Comparison of ENCODE assay signal across 25 cellular contexts in the genomic region with DNA sequence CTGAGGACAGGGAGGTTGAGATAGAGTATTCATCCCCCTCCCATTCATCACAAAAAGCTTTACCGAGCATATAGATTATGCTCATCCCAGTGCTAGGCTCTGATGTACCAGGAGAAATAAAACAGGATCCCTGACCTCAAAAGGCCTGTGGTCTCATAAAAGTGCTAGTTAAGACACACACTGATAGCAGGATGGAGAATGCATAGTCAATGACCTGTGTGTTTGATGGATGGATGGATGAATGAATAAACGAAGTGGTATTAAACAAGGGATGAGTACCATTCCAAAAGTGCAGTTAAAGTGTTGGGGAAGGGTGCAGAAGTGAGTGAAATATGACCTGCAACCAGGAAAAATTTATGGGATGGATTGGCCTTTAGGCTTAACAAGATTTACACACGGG.
A peak's percentile ranks its signal among the peaks of the same experiment; 100 is the strongest.
DNase-seq lines count a peak whose midpoint lies in the region; ATAC-seq, FAIRE-seq and TF ChIP-seq lines count a peak whose summit lies in the region.
"Had no signal": no experiment of that assay in that cellular context is flagged by ENCODE, and none has a peak within 500 bp of the region (broad histone marks: within the 10 kb centered on the region; RNA-seq: fewer than 3 reads in every experiment).

No MANE protein-coding gene starts in this region.

- H3K27me3 ChIP-seq in smooth muscle cell (ENCODE audit: low read depth) (no peaks in the 10 kb centered on the region), heart right ventricle (peaks cover 0 to 23% (median 0%) of the 10 kb centered on the region in 7 donors)
- H3K27me3 ChIP-seq: BE2C, BLaER1 had no signal

- H2AFZ ChIP-seq in smooth muscle cell (ENCODE audit: low read depth) = no peak overlapping the region

- H3K79me2 ChIP-seq in smooth muscle cell (ENCODE audit: low read depth) = no peaks in the 10 kb centered on the region

- FAIRE-seq in GM12891 (lab: Jason Lieb, UNC) = no peak
- FAIRE-seq: A204.1, GM12878, GM19239 had no signal

- H3K36me3 ChIP-seq in smooth muscle cell (ENCODE audit: low read depth) (no peaks in the 10 kb centered on the region), heart right ventricle (no peaks in the 10 kb centered on the region)
- H3K36me3 ChIP-seq: BE2C, BLaER1 had no signal

- intact Hi-C loops in heart right ventricle (cut with DNase I) = loop anchor here in 2 of 10 donors (5.0 to 10.0 kb wide), 2 partner anchors 74 to 154 kb away; partner anchors contain the start of gene ADAMTS18 (in 1 of the 2)

- peak overlapping the region; percentile 8 for H3K4me2 ChIP-seq in smooth muscle cell
- H3K4me2 ChIP-seq: BLaER1 had no signal

- no peaks in the 10 kb centered on the region for H3K4me1 ChIP-seq in smooth muscle cell (ENCODE audit: low read depth)
- H3K4me1 ChIP-seq in heart right ventricle = peaks cover 0 to 14% (median 2%) of the 10 kb centered on the region in 9 donors
- H3K4me1 ChIP-seq: BE2C, BLaER1 had no signal

- DNase-seq in M059J (ENCODE audit: low read depth) (peak; percentile 48), islet precursor cell (peak; percentile 46), smooth muscle cell (lab: John Stamatoyannopoulos, UW; ENCODE audit: unreplicated experiment) (no peak), heart right ventricle (no peak), GM12891 (ENCODE audit: insufficient read length, low spot score) (no peak), NOMO-1 treated with dmso at 0.1 percent for 144 hours (lab: John Stamatoyannopoulos, UW; ENCODE audit: unreplicated experiment) (no peak)
- DNase-seq: 8988T; ACHN; BE2C; C1 segment of cervical spinal cord; CD4-positive, alpha-beta memory T cell; CD4-positive, CD25-positive, alpha-beta regulatory T cell; CD8-positive, alpha-beta memory T cell; COR-L47; DMS 273 treated with DMSO at 0.1 percent for 48 hours; DMS153; DMS53; DMS79; DND-41; EL; GDM1 had no signal

- whole genome bisulfite sequencing in smooth muscle cell (ENCODE audit: low lambda C conversion rate) = 13% methylated on average over 3 of the region's 3 CpGs
- WGBS in heart right ventricle, 2 donors = 71 to 82% methylated on average over 3 of the region's 3 CpGs

- H3K9me3 ChIP-seq in smooth muscle cell (replicated peaks; ENCODE audit: low read depth) (no peaks in the 10 kb centered on the region), heart right ventricle (no peaks in the 10 kb centered on the region)
- H3K9me3 ChIP-seq: BE2C, BLaER1 had no signal

- H4K20me1 ChIP-seq in smooth muscle cell (ENCODE audit: low read depth) = no peaks in the 10 kb centered on the region
- H4K20me1 ChIP-seq: BLaER1 had no signal

- ATAC-seq in heart right ventricle = no peak
- ATAC-seq: GM12878 had no signal

- no peak for TF ChIP-seq POLR2A in GM12891 (IDR thresholded peaks at IDR 0.05; ENCODE audit: low read depth, low read length)

- TF ChIP-seq CTCF in smooth muscle cell (IDR thresholded peaks at IDR 0.05; ENCODE audit: borderline replicate concordance, insufficient read depth, poor library complexity, severe bottlenecking) (no peak), heart right ventricle (IDR thresholded peaks at IDR 0.05) (no peak)

- H3F3A ChIP-seq in smooth muscle cell (ENCODE audit: low read depth) = no peaks in the 10 kb centered on the region

- H3K9ac ChIP-seq in smooth muscle cell (ENCODE audit: low read depth) = no peak overlapping the region
- H3K9ac ChIP-seq: BLaER1 had no signal

- H3K4me3 ChIP-seq in smooth muscle cell = no peak overlapping the region
- H3K4me3 ChIP-seq in heart right ventricle = no peak overlapping the region
- H3K4me3 ChIP-seq: BLaER1, GM12878 had no signal

- H3K27ac ChIP-seq in smooth muscle cell (ENCODE audit: low read depth) = no peak overlapping the region
- H3K27ac ChIP-seq in heart right ventricle = no peak overlapping the region
- H3K27ac ChIP-seq: BLaER1 had no signal

TF ChIP-seq in GM12891, 5 proteins besides CTCF, POLR2A, EP300 and RAD21:
- no peak for TF ChIP-seq TAF1 (IDR thresholded peaks at IDR 0.05; ENCODE audit: low read depth, low read length)
- no peak for TF ChIP-seq PAX5 (IDR thresholded peaks at IDR 0.05; ENCODE audit: insufficient read depth, low read length, severe bottlenecking)
- TF ChIP-seq POU2F2 (IDR thresholded peaks at IDR 0.05; ENCODE audit: low read depth, low read length) = no peak
- TF ChIP-seq SPI1 (IDR thresholded peaks at IDR 0.05; ENCODE audit: low read depth, low read length) = no peak
- no peak for TF ChIP-seq POLR2AphosphoS5 (IDR thresholded peaks at IDR 0.05; ENCODE audit: low read depth, low read length)
TF ChIP-seq in GM12891: peak in this region for 0.

Comparison
In these comparisons a context has a peak if more than half of its experiments do, and no peak if none do; other contexts are left out.
1. DNase-seq: peak in M059J (single experiment) and islet precursor cell (single experiment); none in smooth muscle cell (single experiment), heart right ventricle (0 of 2), GM12891 (single experiment) and NOMO-1 treated with dmso at 0.1 percent for 144 hours (single experiment).